Comparison of ENCODE assay signal across 21 cellular contexts in genomic region chr5:118953652-118954005, GRCh38.
"Had no signal": no experiment of that assay in that cellular context is flagged by ENCODE, and none has a peak within 500 bp of the region (broad histone marks: within the 10 kb centered on the region; RNA-seq: fewer than 3 reads in every experiment).

No MANE protein-coding gene starts in this region.

- H3K9me3 ChIP-seq: esophagus muscularis mucosa, gastrocnemius medialis, heart right ventricle, left lung, pancreas had no signal

- H3K4me3 Mint-ChIP-seq: naive B cell, nephron had no signal

- ATAC-seq: gastrocnemius medialis, heart right ventricle, left lung, pancreas, right cardiac atrium had no signal

- H3K27ac ChIP-seq: coronary artery, epithelial cell of prostate, esophagus muscularis mucosa, gastrocnemius medialis, heart right ventricle, left lung, pancreas had no signal

- H3K4me1 Mint-ChIP-seq: nephron had no signal

- DNase-seq: effector CD4-positive, alpha-beta T cell; gastrocnemius medialis; heart right ventricle; hypothalamus; left lung; mesenchymal stem cell; naive B cell; occipital lobe; pancreas; right cardiac atrium; small intestine; stimulated activated CD4-positive, alpha-beta T cell treated with anti-CD3 and anti-CD28 coated beads, Interleukin-12 subunit alpha, Interleukin-12 subunit beta, amount 100 ng/mL, for 4 hours; stimulated activated CD4-positive, alpha-beta T cell treated with anti-CD3 and anti-CD28 coated beads, Interleukin-2, amount 100 ng/mL, for 48 hours; stimulated activated naive CD4-positive, alpha-beta T cell treated with Interleukin-2 at 50 U/mL for 16 hours; trophoblast cell had no signal

- H3K4me3 ChIP-seq: coronary artery, esophagus muscularis mucosa, gastrocnemius medialis, heart right ventricle, left lung, lung, pancreas had no signal

- H3K27me3 Mint-ChIP-seq: naive B cell had no signal

- H3K36me3 ChIP-seq: esophagus muscularis mucosa, gastrocnemius medialis, heart right ventricle, left lung, pancreas had no signal

- H3K27ac Mint-ChIP-seq: nephron, progenitor cell of endocrine pancreas had no signal

- H3K9me3 Mint-ChIP-seq: naive B cell, nephron had no signal

- H3K4me1 ChIP-seq: esophagus muscularis mucosa, left lung had no signal

- H3K27me3 ChIP-seq: esophagus muscularis mucosa, gastrocnemius medialis, heart right ventricle, left lung, pancreas had no signal
